12 cellular contexts compared by ENCODE assay signal in genomic region chr13:43268632-43269031, GRCh38.
DNase-seq lines count a peak whose midpoint lies in the region; ATAC-seq and TF ChIP-seq lines count a peak whose summit lies in the region.
"Had no signal": no experiment of that assay in that cellular context is flagged by ENCODE, and none has a peak within 500 bp of the region (broad histone marks: within the 10 kb centered on the region; RNA-seq: fewer than 3 reads in every experiment).

No MANE protein-coding gene starts in this region.

- WGBS in right cardiac atrium: 55% methylated on average over 2 of the region's 2 CpGs
- WGBS in smooth muscle cell (ENCODE audit: low lambda C conversion rate): 44% methylated on average over 2 of the region's 2 CpGs

- no peaks in the 10 kb centered on the region for H3K4me1 ChIP-seq in right cardiac atrium (ENCODE audit: control insufficient read depth, insufficient read depth, low read length)
- peaks cover 21% of the 10 kb centered on the region for H3K4me1 ChIP-seq in smooth muscle cell (ENCODE audit: low read depth)
- H3K4me1 ChIP-seq in gastrocnemius medialis: peaks cover 13 to 15% of the 10 kb centered on the region in 2 donors
- H3K4me1 ChIP-seq: ascending aorta had no signal

- no peaks in the 10 kb centered on the region for H3K79me2 ChIP-seq in smooth muscle cell (ENCODE audit: low read depth)

- H3K4me3 ChIP-seq in WI38 (ENCODE audit: low read depth, low read length) (peak overlapping the region; percentile 25; the same call in 1 of the 2 replicates), right cardiac atrium (ENCODE audit: low read length) (no peak overlapping the region), smooth muscle cell (no peak overlapping the region), gastrocnemius medialis (no peak overlapping the region)
- H3K4me3 ChIP-seq: ascending aorta had no signal

- intact Hi-C loops in right cardiac atrium (cut with DNase I) (no loop called here), gastrocnemius medialis (cut with DNase I; ENCODE audit: low total_unique reads) (no loop called here)

- in situ Hi-C loops in gastrocnemius medialis (cut with MboI; ENCODE audit: low sequenced_read_pairs in 4 of 4): no loop called here

- peak overlapping the region; percentile 73 for H3K4me2 ChIP-seq in smooth muscle cell

- H3K36me3 ChIP-seq in smooth muscle cell (ENCODE audit: low read depth): no peaks in the 10 kb centered on the region
- H3K36me3 ChIP-seq in gastrocnemius medialis: no peaks in the 10 kb centered on the region
- H3K36me3 ChIP-seq: ascending aorta had no signal

- no peaks in the 10 kb centered on the region for H4K20me1 ChIP-seq in smooth muscle cell (ENCODE audit: low read depth)

- peak; percentile 49 for DNase-seq in NCI-H128 (lab: John Stamatoyannopoulos, UW; ENCODE audit: unreplicated experiment)
- DNase-seq in right cardiac atrium: no peak
- DNase-seq in smooth muscle cell (lab: John Stamatoyannopoulos, UW; ENCODE audit: unreplicated experiment): no peak
- DNase-seq in NCI-H2029 (lab: John Stamatoyannopoulos, UW): no peak
- no peak for DNase-seq in NCI-H2196 treated with DMSO at 0.1 percent for 48 hours (lab: John Stamatoyannopoulos, UW; ENCODE audit: unreplicated experiment)
- DNase-seq in gastrocnemius medialis: no peak
- DNase-seq: DMS153; RPMI8226; stimulated activated CD4-positive, alpha-beta T cell treated with anti-CD3 and anti-CD28 coated beads, Interleukin-4, amount 100 ng/mL, for 24 hours had no signal

- H3K9ac ChIP-seq in smooth muscle cell (ENCODE audit: low read depth): no peak overlapping the region

- H3K9me3 ChIP-seq in right cardiac atrium (ENCODE audit: control insufficient read depth, low read length) (no peaks in the 10 kb centered on the region), smooth muscle cell (replicated peaks; ENCODE audit: low read depth) (no peaks in the 10 kb centered on the region), gastrocnemius medialis (no peaks in the 10 kb centered on the region)
- H3K9me3 ChIP-seq: ascending aorta had no signal

- H3K27ac ChIP-seq in right cardiac atrium (ENCODE audit: low read length): no peak overlapping the region
- H3K27ac ChIP-seq in smooth muscle cell (ENCODE audit: low read depth): peak overlapping the region; percentile 55
- no peak overlapping the region for H3K27ac ChIP-seq in gastrocnemius medialis
- H3K27ac ChIP-seq: ascending aorta had no signal

- H3K27me3 ChIP-seq in right cardiac atrium (ENCODE audit: control insufficient read depth, insufficient read depth) (no peaks in the 10 kb centered on the region), smooth muscle cell (ENCODE audit: low read depth) (no peaks in the 10 kb centered on the region), gastrocnemius medialis (no peaks in the 10 kb centered on the region)
- H3K27me3 ChIP-seq: ascending aorta had no signal

- H2AFZ ChIP-seq in smooth muscle cell (ENCODE audit: low read depth): no peak overlapping the region

- TF ChIP-seq CTCF in WI38 (IDR thresholded peaks at IDR 0.05; ENCODE audit: low read depth, low read length): no peak
- TF ChIP-seq CTCF in smooth muscle cell (IDR thresholded peaks at IDR 0.05; ENCODE audit: borderline replicate concordance, insufficient read depth, poor library complexity, severe bottlenecking): no peak
- no peak for TF ChIP-seq CTCF in gastrocnemius medialis (IDR thresholded peaks at IDR 0.05 in 4 of 5, conservative IDR thresholded peaks at IDR 0.05 in 1 of 5)

- no peak for TF ChIP-seq POLR2A in gastrocnemius medialis (IDR thresholded peaks at IDR 0.05)

- ATAC-seq in right cardiac atrium (peak; percentile 55 to 65), GM19397 (IDR thresholded peaks at IDR 0.05; ENCODE audit: unreplicated experiment) (no peak), gastrocnemius medialis (no peak)

- H3F3A ChIP-seq in smooth muscle cell (ENCODE audit: low read depth): peaks cover 21% of the 10 kb centered on the region

Comparison
In these comparisons a context has a peak if more than half of its experiments do, and no peak if none do; other contexts are left out.
1. ATAC-seq: peak in right cardiac atrium (2 of 2); none in GM19397 (single experiment) and gastrocnemius medialis (0 of 2).